ENCODE assay signal across 11 cellular contexts in genomic region chr17:81404557-81405165, GRCh38. TPM values are rescaled to one million over a fixed set of nuclear protein-coding genes. Genes with fewer than 3 reads are reported as not detected.
A peak's percentile ranks its signal among the peaks of the same experiment; 100 is the strongest.
DNase-seq lines count a peak whose midpoint lies in the region; ATAC-seq and TF ChIP-seq lines count a peak whose summit lies in the region.
"Had no signal": no experiment of that assay in that cellular context is flagged by ENCODE, and none has a peak within 500 bp of the region (broad histone marks: within the 10 kb centered on the region; RNA-seq: fewer than 3 reads in every experiment).

No MANE protein-coding gene starts in this region.

- CTCF ChIA-PET in HEK293 (lab: Yijun Ruan, JAX), result interaction anchor here (0.6 to 3.0 kb wide), 8 partner anchors 36 to 113 kb away, joined by 3 to 10 read pairs (median 4); no protein-coding TSS in a partner anchor

- POLR2A ChIA-PET in HEK293 (lab: Yijun Ruan, JAX), result interaction anchor here (0.6 to 4.3 kb wide), 5 partner anchors 10 to 299 kb away, joined by 3 to 24 read pairs (median 3); partner anchors contain the start of genes BAHCC1 and MRPL12

- peaks cover 26% of the 10 kb centered on the region for H3K4me1 ChIP-seq in HEK293 (ENCODE audit: control insufficient read depth, insufficient read depth, low read length)
- peaks cover 66% of the 10 kb centered on the region for H3K4me1 ChIP-seq in cardiac muscle cell (ENCODE audit: low read depth)
- peaks cover 43% of the 10 kb centered on the region for H3K4me1 ChIP-seq in rectal smooth muscle tissue (ENCODE audit: control insufficient read depth, insufficient read depth, low read length)

- H3K36me3 ChIP-seq in HEK293 (ENCODE audit: control insufficient read depth in 2 of 2, insufficient read depth in 1 of 2, low read length in 2 of 2) (peaks cover 0 to 15% of the 10 kb centered on the region in 2 experiments; a peak in 1 of 3 replicates), cardiac muscle cell (no peaks in the 10 kb centered on the region), rectal smooth muscle tissue (ENCODE audit: control insufficient read depth, insufficient read depth, low read length) (no peaks in the 10 kb centered on the region)

- no peak for ATAC-seq in HG03469 (IDR thresholded peaks at IDR 0.05; ENCODE audit: unreplicated experiment)
- ATAC-seq: WTC11 had no signal

- H3K27ac ChIP-seq in HEK293 (ENCODE audit: extremely low read depth, low read depth, low read length) (no peak overlapping the region; the same call in 1 of the 2 replicates), cardiac muscle cell (peak overlapping the region; percentile 90), rectal smooth muscle tissue (ENCODE audit: low read depth, low read length) (peak overlapping the region; percentile 70)

- DNase-seq in NCI-H526 (lab: John Stamatoyannopoulos, UW), result peak; percentile 77 to 83
- DNase-seq in cardiac muscle cell (ENCODE audit: low read depth in 1 of 2, low spot score in 1 of 2), result peak in 1 of 2 donors; percentile 66
- DNase-seq in iPS-NIHi7 (ENCODE audit: extremely low spot score), result no peak
- no peak for DNase-seq in activated effector memory CD4-positive, alpha-beta T cell treated with anti-CD3 and anti-CD28 coated beads, Interleukin-2, amount 50 U/mL, for 16 hours
- no peak for DNase-seq in A172 (ENCODE audit: low spot score)
- DNase-seq: Calu3; stimulated activated CD4-positive, alpha-beta T cell treated with anti-CD3 and anti-CD28 coated beads, Interleukin-4, amount 100 ng/mL, for 4 hours had no signal

- H3K9me3 ChIP-seq in HEK293 (ENCODE audit: control insufficient read depth, insufficient read depth, low read depth, low read length) (no peaks in the 10 kb centered on the region), cardiac muscle cell (ENCODE audit: low read depth) (no peaks in the 10 kb centered on the region)

- no peak overlapping the region for H3K9ac ChIP-seq in rectal smooth muscle tissue (ENCODE audit: low read length)

- no peak overlapping the region for H3K4me3 ChIP-seq in HEK293 (ENCODE audit: low read depth, low read length)
- no peak overlapping the region for H3K4me3 ChIP-seq in cardiac muscle cell
- peak overlapping the region; percentile 39 for H3K4me3 ChIP-seq in rectal smooth muscle tissue (ENCODE audit: low read length)

- TF ChIP-seq CTCF in HEK293 (tag by site-specific recombination; IDR thresholded peaks at IDR 0.05), result no peak
- no peak for TF ChIP-seq CTCF in cardiac muscle cell (IDR thresholded peaks at IDR 0.05; ENCODE audit: low read depth, low read length)

- H3K27me3 ChIP-seq in cardiac muscle cell, result no peaks in the 10 kb centered on the region
- no peaks in the 10 kb centered on the region for H3K27me3 ChIP-seq in rectal smooth muscle tissue (ENCODE audit: control insufficient read depth, insufficient read depth, low read length)

TF ChIP-seq in HEK293, 187 proteins besides CTCF, POLR2A, EP300 and RAD21 (continues in another document):
- TF ChIP-seq ZNF184 (tag by site-specific recombination; IDR thresholded peaks at IDR 0.05), result no peak
- no peak for TF ChIP-seq ZBTB44 (tag by site-specific recombination; IDR thresholded peaks at IDR 0.05)
- no peak for TF ChIP-seq ZNF121 (tag by site-specific recombination; IDR thresholded peaks at IDR 0.05)
- TF ChIP-seq ZBTB17 (tag by site-specific recombination; IDR thresholded peaks at IDR 0.05), result peak; percentile 32; the same call in 1 of the 2 replicates
- TF ChIP-seq ZNF518A (tag by site-specific recombination; conservative IDR thresholded peaks at IDR 0.05; ENCODE audit: low read depth), result no peak
- TF ChIP-seq GLIS1 (tag by site-specific recombination; IDR thresholded peaks at IDR 0.05), result peak; percentile 52
- no peak; the same call in 1 of the 2 replicates for TF ChIP-seq PATZ1 (tag by site-specific recombination; IDR thresholded peaks at IDR 0.05)
- no peak for TF ChIP-seq ZBTB49 (tag by site-specific recombination; IDR thresholded peaks at IDR 0.05; ENCODE audit: low read depth)
- no peak for TF ChIP-seq ZNF140 (tag by site-specific recombination; IDR thresholded peaks at IDR 0.05)

RNA-seq across cellular contexts. Expression of gene BAHCC1, which starts 9.4 kb away (rescaled TPM):
- 27.1 and 47.3 TPM in 2 replicates for total RNA-seq in cardiac muscle cell
- 20.0 and 20.3 TPM in 2 replicates for polyA plus RNA-seq in cardiac muscle cell
- 0.95 and 2.0 TPM in 2 replicates for total RNA-seq in A172 (2014; rRNA removed; shearing (Covaris generic))

Comparison
In these comparisons a context has a peak if more than half of its experiments do, and no peak if none do; other contexts are left out.
1. DNase-seq: peak in NCI-H526 (2 of 2); none in iPS-NIHi7 (single experiment), activated effector memory CD4-positive, alpha-beta T cell treated with anti-CD3 and anti-CD28 coated beads, Interleukin-2, amount 50 U/mL, for 16 hours (single experiment) and A172 (single experiment).